ENCODE assay signal across 8 cellular contexts in the genomic region with DNA sequence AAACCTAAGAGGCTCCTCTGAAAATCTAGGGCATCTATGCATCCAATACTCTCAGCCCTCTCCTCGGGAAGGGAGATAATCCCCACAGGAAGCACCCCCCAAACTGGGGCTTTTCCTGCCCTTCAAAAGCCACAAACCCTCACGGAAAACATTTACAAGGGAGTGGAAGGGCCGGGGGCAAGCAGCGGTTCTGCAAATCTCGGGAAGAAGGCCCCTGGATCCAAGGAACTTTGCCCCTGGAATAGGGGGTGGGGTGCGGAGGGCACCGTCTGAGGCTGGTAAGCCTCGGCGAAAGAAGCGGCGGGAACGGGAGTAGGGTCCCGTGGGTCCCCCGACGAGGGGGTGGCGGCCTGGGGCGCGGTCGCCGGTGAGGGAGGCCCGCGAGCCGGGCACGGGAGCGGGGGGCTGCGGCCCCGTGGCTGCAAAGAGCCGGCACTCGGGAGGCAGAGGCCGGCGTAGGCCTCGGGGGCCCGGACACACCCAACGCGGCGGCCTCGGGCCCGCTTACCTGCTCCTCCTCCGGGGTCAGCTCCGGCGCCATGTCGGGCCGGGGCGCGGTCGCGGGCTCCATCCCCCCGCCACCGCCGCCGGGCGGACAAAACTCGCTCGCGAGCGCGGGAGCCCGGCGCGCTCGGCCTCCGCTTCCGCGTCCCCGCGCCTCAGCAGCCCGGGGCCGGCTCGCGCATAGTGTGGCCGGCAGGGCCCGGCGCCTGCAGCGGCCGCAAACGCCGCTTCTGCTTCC. TPM values are rescaled to one million over a fixed set of nuclear protein-coding genes. Genes with fewer than 3 reads are reported as not detected.
DNase-seq lines count a peak whose midpoint lies in the region; ATAC-seq and TF ChIP-seq lines count a peak whose summit lies in the region.

No MANE protein-coding gene starts in this region.

- peak; percentile 32 for DNase-seq in G401 (ENCODE audit: low spot score)
- peak; percentile 32 for DNase-seq in SW480 (ENCODE audit: low spot score)
- DNase-seq in cardiac fibroblast (ENCODE audit: low read depth in 2 of 2): peak in 1 of 2 donors; percentile 10
- DNase-seq in left colon: peak; percentile 30 to 53
- peak; percentile 19 to 61 for DNase-seq in stimulated activated effector memory CD8-positive, alpha-beta T cell treated with anti-CD3 and anti-CD28 coated beads, Interleukin-12 subunit alpha, Interleukin-12 subunit beta, amount 100 ng/mL, for 72 hours (ENCODE audit: low spot score in 2 of 2)
- no peak for DNase-seq in SHP77 treated with DMSO at 0.1 percent for 48 hours (lab: John Stamatoyannopoulos, UW)

- in situ Hi-C loops in G401 (cut with HindIII; ENCODE audit: low sequenced_read_pairs): no loop called here

- peak overlapping the region; percentile 76 to 79 for H3K4me3 ChIP-seq in cardiac fibroblast (replicated peaks in 1 of 2; ENCODE audit: low read depth in 2 of 2, low read length in 2 of 2)

- ATAC-seq in HG02759 (IDR thresholded peaks at IDR 0.05; ENCODE audit: unreplicated experiment): peak; percentile 56
- peak; percentile 70 for ATAC-seq in left colon
- ATAC-seq in stimulated activated effector memory CD8-positive, alpha-beta T cell treated with anti-CD3 and anti-CD28 coated beads, Interleukin-12 subunit alpha, Interleukin-12 subunit beta, amount 100 ng/mL, for 72 hours: peak; percentile 69
- no peak for ATAC-seq in GM21786 (IDR thresholded peaks at IDR 0.05; ENCODE audit: unreplicated experiment)

- H3K9me3 Mint-ChIP-seq in stimulated activated effector memory CD8-positive, alpha-beta T cell treated with anti-CD3 and anti-CD28 coated beads, Interleukin-12 subunit alpha, Interleukin-12 subunit beta, amount 100 ng/mL, for 72 hours: no peaks in the 10 kb centered on the region

- intact Hi-C loops in left colon (cut with DNase I, micrococcal nuclease): no loop called here

- H3K27ac Mint-ChIP-seq in stimulated activated effector memory CD8-positive, alpha-beta T cell treated with anti-CD3 and anti-CD28 coated beads, Interleukin-12 subunit alpha, Interleukin-12 subunit beta, amount 100 ng/mL, for 72 hours: peak overlapping the region; percentile 99

- peaks cover 14% of the 10 kb centered on the region for H3K36me3 Mint-ChIP-seq in stimulated activated effector memory CD8-positive, alpha-beta T cell treated with anti-CD3 and anti-CD28 coated beads, Interleukin-12 subunit alpha, Interleukin-12 subunit beta, amount 100 ng/mL, for 72 hours

- TF ChIP-seq CTCF in cardiac fibroblast (IDR thresholded peaks at IDR 0.05; ENCODE audit: low read depth, low read length): no peak

- peaks cover 25% of the 10 kb centered on the region for H3K4me1 Mint-ChIP-seq in stimulated activated effector memory CD8-positive, alpha-beta T cell treated with anti-CD3 and anti-CD28 coated beads, Interleukin-12 subunit alpha, Interleukin-12 subunit beta, amount 100 ng/mL, for 72 hours

- peak overlapping the region; percentile 84 for H3K4me3 Mint-ChIP-seq in stimulated activated effector memory CD8-positive, alpha-beta T cell treated with anti-CD3 and anti-CD28 coated beads, Interleukin-12 subunit alpha, Interleukin-12 subunit beta, amount 100 ng/mL, for 72 hours

RNA-seq across cellular contexts. Expression of gene PTPN9, which starts 0.7 kb away (rescaled TPM):
- total RNA-seq in G401 (2014; rRNA removed; shearing (Covaris generic)): 14.4 and 23.9 TPM in 2 replicates
- 10 to 100 TPM; 39.3 to 39.6 TPM for total RNA-seq in left colon

RNA-seq across cellular contexts. Expression of gene SNUPN, which starts 47.1 kb away (rescaled TPM):
- total RNA-seq in G401 (2014; rRNA removed; shearing (Covaris generic)): 19.3 and 37.4 TPM in 2 replicates
- 10 to 100 TPM; 14.9 to 16.8 TPM for total RNA-seq in left colon
